In the genomic region with DNA sequence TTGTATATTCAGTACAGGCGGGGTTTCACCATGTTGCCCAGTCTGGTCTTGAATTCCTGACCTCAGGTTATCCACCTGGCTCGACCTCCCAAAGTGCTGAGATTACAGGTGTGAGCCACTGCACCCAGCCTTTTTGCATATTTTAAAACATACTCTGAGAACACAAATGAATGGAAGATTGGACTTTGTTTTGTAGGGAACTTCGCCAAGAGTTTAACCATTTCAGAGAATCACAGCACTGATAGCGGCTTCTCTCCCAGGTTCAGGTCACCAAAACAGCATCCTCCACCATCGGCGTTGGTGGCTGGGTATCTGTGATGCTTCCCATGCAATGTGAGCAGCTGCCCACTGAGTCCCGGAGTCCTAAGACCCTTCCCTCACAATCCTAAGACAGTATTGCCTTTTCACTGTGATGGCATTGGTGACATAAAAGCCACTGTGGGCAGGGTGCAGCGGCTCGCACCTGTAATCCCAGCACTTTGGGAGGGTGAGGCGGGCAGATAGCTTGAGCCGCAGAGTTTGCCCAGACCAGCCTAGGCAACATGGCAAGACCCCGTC, we compare ENCODE assay signal across 22 cellular contexts.
"Had no signal": no experiment of that assay in that cellular context is flagged by ENCODE, and none has a peak within 500 bp of the region (broad histone marks: within the 10 kb centered on the region; RNA-seq: fewer than 3 reads in every experiment).

No MANE protein-coding gene starts in this region.

- H3K4me3 ChIP-seq: coronary artery, dorsolateral prefrontal cortex, heart right ventricle, left ventricle myocardium inferior, lung, pancreas, prostate gland, right lobe of liver, testis, tibial nerve had no signal

- H3K36me3 Mint-ChIP-seq: naive B cell; stimulated activated naive B cell treated with anti-CD40 and anti-IgM and Interleukin-4, amounts not matched to agents 10 μg/mL and 1 μg/mL and 100 μg/mL, for 72 hours had no signal

- DNase-seq: dorsolateral prefrontal cortex; effector memory CD4-positive, alpha-beta T cell; heart right ventricle; hypothalamus; left ventricle myocardium inferior; mesenchymal stem cell; midbrain; naive B cell; occipital lobe; pancreas; stimulated activated CD4-positive, alpha-beta T cell treated with anti-CD3 and anti-CD28 coated beads, Interleukin-2, amount 100 ng/mL, for 24 hours; stimulated activated CD4-positive, alpha-beta T cell treated with anti-CD3 and anti-CD28 coated beads, Interleukin-4, amount 100 ng/mL, for 4 hours; stimulated activated naive B cell treated with anti-CD40 and anti-IgM and Interleukin-4, amounts not matched to agents 10 μg/mL and 1 μg/mL and 100 μg/mL, for 72 hours; stimulated activated naive CD8-positive, alpha-beta T cell treated with anti-CD3 and anti-CD28 coated beads, Interleukin-15, amount 100 ng/mL, for 72 hours; testis had no signal

- H3K36me3 ChIP-seq: heart right ventricle, left ventricle myocardium inferior, pancreas, prostate gland, right lobe of liver, tibial nerve had no signal

- H3K9me3 Mint-ChIP-seq: naive B cell; nephron; stimulated activated naive B cell treated with anti-CD40 and anti-IgM and Interleukin-4, amounts not matched to agents 10 μg/mL and 1 μg/mL and 100 μg/mL, for 72 hours; stimulated activated naive CD8-positive, alpha-beta T cell treated with anti-CD3 and anti-CD28 coated beads, Interleukin-15, amount 100 ng/mL, for 72 hours had no signal

- H3K4me1 ChIP-seq: prostate gland had no signal

- H3K27me3 ChIP-seq: dorsolateral prefrontal cortex, heart right ventricle, pancreas, right lobe of liver, testis, tibial nerve had no signal

- ATAC-seq: esophagus mucosa; heart right ventricle; pancreas; right lobe of liver; stimulated activated naive B cell treated with anti-CD40 and anti-IgM and Interleukin-4, amounts not matched to agents 10 μg/mL and 1 μg/mL and 100 μg/mL, for 72 hours; stimulated activated naive CD8-positive, alpha-beta T cell treated with anti-CD3 and anti-CD28 coated beads, Interleukin-15, amount 100 ng/mL, for 72 hours had no signal

- H3K9me3 ChIP-seq: pancreas, prostate gland, right lobe of liver, testis had no signal

- H3K27ac Mint-ChIP-seq: nephron; stimulated activated naive B cell treated with anti-CD40 and anti-IgM and Interleukin-4, amounts not matched to agents 10 μg/mL and 1 μg/mL and 100 μg/mL, for 72 hours; stimulated activated naive CD8-positive, alpha-beta T cell treated with anti-CD3 and anti-CD28 coated beads, Interleukin-15, amount 100 ng/mL, for 72 hours had no signal

- H3K27ac ChIP-seq: coronary artery, dorsolateral prefrontal cortex, left ventricle myocardium inferior, pancreas, prostate gland, right lobe of liver, testis, tibial nerve had no signal

- H3K4me3 Mint-ChIP-seq: naive B cell; nephron; stimulated activated naive B cell treated with anti-CD40 and anti-IgM and Interleukin-4, amounts not matched to agents 10 μg/mL and 1 μg/mL and 100 μg/mL, for 72 hours; stimulated activated naive CD8-positive, alpha-beta T cell treated with anti-CD3 and anti-CD28 coated beads, Interleukin-15, amount 100 ng/mL, for 72 hours had no signal
